8 cellular contexts compared by ENCODE assay signal in the genomic region with DNA sequence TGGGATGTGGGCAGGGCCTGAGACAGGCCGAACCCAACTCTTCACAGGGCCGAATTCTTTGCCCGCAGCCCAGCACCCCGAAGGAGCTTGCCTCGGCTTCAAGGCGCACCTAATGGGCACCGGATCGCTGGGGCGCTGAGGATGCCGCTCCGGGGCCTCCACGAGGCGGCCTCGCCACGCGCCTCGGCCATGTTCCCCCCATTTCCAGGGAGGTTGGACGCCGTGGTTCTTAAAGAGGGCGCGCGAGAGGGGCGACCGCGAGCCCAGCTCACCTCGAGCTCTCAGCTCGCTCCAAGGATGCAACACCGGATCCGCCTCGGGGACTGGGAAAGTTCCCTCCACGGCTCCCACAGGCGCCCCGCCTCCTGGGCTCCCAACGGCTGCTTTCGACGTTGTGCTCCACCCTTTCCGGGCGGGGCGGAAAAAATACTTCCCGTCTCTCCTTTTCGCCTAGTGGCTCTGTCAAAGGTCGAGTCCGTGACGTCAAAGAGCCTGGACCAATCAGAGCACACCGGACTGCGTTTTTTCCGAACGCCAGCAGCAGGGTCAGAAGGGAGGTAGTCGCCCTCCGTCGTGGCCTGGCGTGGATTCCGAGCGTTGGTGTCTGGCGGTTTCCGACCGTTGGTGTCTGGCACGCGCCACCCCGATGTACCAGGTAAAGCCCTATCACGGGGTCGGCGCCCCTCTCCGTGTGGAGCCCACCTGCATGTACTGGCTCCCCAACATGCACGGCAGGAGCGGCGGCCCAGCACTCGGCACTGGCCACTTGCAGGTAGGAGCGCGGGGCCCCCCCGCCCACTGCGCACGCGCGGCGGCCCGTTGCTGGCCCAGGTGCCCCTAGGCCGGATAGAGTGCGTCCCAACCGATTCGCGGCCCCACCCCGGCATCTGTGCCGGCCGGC. TPM values are rescaled to one million over a fixed set of nuclear protein-coding genes. Genes with fewer than 3 reads are reported as not detected.
DNase-seq lines count a peak whose midpoint lies in the region; ATAC-seq and TF ChIP-seq lines count a peak whose summit lies in the region.
"Not testable (repeated sequence)": the region's sequence is repeated elsewhere in the genome, so short reads cannot be mapped to it uniquely, and the experiment has no call there.

No MANE protein-coding gene starts in this region.

- POLR2A ChIA-PET in HEK293T (lab: Yijun Ruan, JAX): not testable (repeated sequence)

- H3K36me3 Mint-ChIP-seq in activated naive CD4-positive, alpha-beta T cell treated with anti-CD3 and anti-CD28 coated beads for 36 hours (ENCODE audit: low read depth): peaks cover 14% of the 10 kb centered on the region

- CTCF ChIA-PET in HEK293T (lab: Yijun Ruan, JAX): not testable (repeated sequence)
- CTCF ChIA-PET in activated naive CD4-positive, alpha-beta T cell treated with anti-CD3 and anti-CD28 coated beads for 36 hours (lab: Charles Lee): interaction anchor here (0.7 to 1.2 kb wide), 2 partner anchors 8 to 189 kb away, joined by 3 read pairs; no protein-coding TSS in a partner anchor

- DNase-seq in GM03348 (ENCODE audit: low spot score) (peak; percentile 90), HEK293T (ENCODE audit: extremely low spot score) (peak; percentile 76), MV-4-11 (lab: John Stamatoyannopoulos, UW) (peak; percentile 95), SJSA1 (ENCODE audit: low read depth in 1 of 2, low spot score in 2 of 2) (peak; percentile 95 to 98), non-pigmented ciliary epithelial cell (ENCODE audit: low read depth) (peak; percentile 65), superior temporal gyrus (ENCODE audit: extremely low spot score) (peak; percentile 91)
- DNase-seq in activated naive CD4-positive, alpha-beta T cell treated with anti-CD3 and anti-CD28 coated beads for 36 hours: peak; percentile 93

- H3K9me3 ChIP-seq in SJSA1 (replicated peaks); gastroesophageal sphincter: not testable (repeated sequence)

- peak; percentile 99 for ATAC-seq in gastroesophageal sphincter

- TF ChIP-seq CTCF in gastroesophageal sphincter (IDR thresholded peaks at IDR 0.05): peak in 2 of 4 experiments; percentile 19 to 21

- H3K4me3 ChIP-seq in SJSA1 (peak overlapping the region; percentile 93), gastroesophageal sphincter (peak overlapping the region; percentile 60 to 78)

- TF ChIP-seq EP300 in gastroesophageal sphincter (IDR thresholded peaks at IDR 0.05): not testable (repeated sequence)

- not testable (repeated sequence) for H3K27me3 Mint-ChIP-seq in activated naive CD4-positive, alpha-beta T cell treated with anti-CD3 and anti-CD28 coated beads for 36 hours (ENCODE audit: low read depth)

- peaks cover 22% of the 10 kb centered on the region for H3K4me1 Mint-ChIP-seq in activated naive CD4-positive, alpha-beta T cell treated with anti-CD3 and anti-CD28 coated beads for 36 hours (ENCODE audit: low read depth)

- H3K27ac ChIP-seq in SJSA1: peak overlapping the region; percentile 84
- H3K27ac ChIP-seq in gastroesophageal sphincter: peak overlapping the region; percentile 87 to 98 (median 97)

- H3K27ac Mint-ChIP-seq in activated naive CD4-positive, alpha-beta T cell treated with anti-CD3 and anti-CD28 coated beads for 36 hours: peak overlapping the region; percentile 90

- H3K36me3 ChIP-seq in SJSA1 (peaks cover 14% of the 10 kb centered on the region), gastroesophageal sphincter (peaks cover 0 to 36% of the 10 kb centered on the region in 2 donors)

- H3K4me3 Mint-ChIP-seq in activated naive CD4-positive, alpha-beta T cell treated with anti-CD3 and anti-CD28 coated beads for 36 hours: peak overlapping the region; percentile 94

- intact Hi-C loops in activated naive CD4-positive, alpha-beta T cell treated with anti-CD3 and anti-CD28 coated beads for 36 hours (cut with micrococcal nuclease): not testable (repeated sequence)

- H3K27me3 ChIP-seq in SJSA1 (replicated peaks); gastroesophageal sphincter: not testable (repeated sequence)

- TF ChIP-seq POLR2A in gastroesophageal sphincter (IDR thresholded peaks at IDR 0.05): peak; percentile 95 to 97

- not testable (repeated sequence) for H3K9me3 Mint-ChIP-seq in activated naive CD4-positive, alpha-beta T cell treated with anti-CD3 and anti-CD28 coated beads for 36 hours

- no CpG with 5 or more reads among the region's 85 CpGs for WGBS in gastroesophageal sphincter (ENCODE audit: low coverage in 1 of 2), 2 donors

- H3K4me1 ChIP-seq in SJSA1 (replicated peaks): not testable (repeated sequence)
- peaks cover 0 to 30% (median 3%) of the 10 kb centered on the region in 3 donors for H3K4me1 ChIP-seq in gastroesophageal sphincter

TF ChIP-seq in HEK293T, 16 proteins besides CTCF, POLR2A, EP300 and RAD21:
- peak; percentile 91 for TF ChIP-seq L3MBTL2 (conservative IDR thresholded peaks at IDR 0.05)
TF ChIP-seq in HEK293T: peak in this region for 1; not testable (repeated sequence) for 15.

RNA-seq across cellular contexts. Expression of a gene that starts 22.1 kb away (rescaled TPM):
- total RNA-seq in SJSA1 (2014; rRNA removed; shearing (Covaris generic)): 16.1 and 18.8 TPM in 2 replicates
- total RNA-seq in activated naive CD4-positive, alpha-beta T cell treated with anti-CD3 and anti-CD28 coated beads for 36 hours: 10 to 100 TPM; 30.5 to 31.4 TPM
- 10 to 100 TPM; 11.8 to 61.8 (median 24.2) TPM for total RNA-seq in gastroesophageal sphincter

RNA-seq across cellular contexts. Expression of a gene that starts 28.3 kb away (rescaled TPM):
- not detected in 2 replicates for total RNA-seq in SJSA1 (2014; rRNA removed; shearing (Covaris generic))
- not detected for total RNA-seq in activated naive CD4-positive, alpha-beta T cell treated with anti-CD3 and anti-CD28 coated beads for 36 hours
- total RNA-seq in gastroesophageal sphincter: not detected

RNA-seq across cellular contexts. Expression of a gene that starts 37.5 kb away (rescaled TPM):
- total RNA-seq in SJSA1 (2014; rRNA removed; shearing (Covaris generic)): 0.18 and 1.7 TPM in 2 replicates
- total RNA-seq in activated naive CD4-positive, alpha-beta T cell treated with anti-CD3 and anti-CD28 coated beads for 36 hours: under 1 TPM; 0.27 to 0.29 TPM
- 10 to 100 TPM in 1 of 4 donors, 1 to 10 TPM in 3; 2.5 to 10.7 (median 4.7) TPM for total RNA-seq in gastroesophageal sphincter

Comparison
In these comparisons a context has a peak if more than half of its experiments do, and no peak if none do; other contexts are left out.
1. Peak in every context shown above with its lines: DNase-seq, ATAC-seq, H3K4me3 ChIP-seq and H3K27ac ChIP-seq.